In genomic region chr12:103812789-103813188, GRCh38 we compare ENCODE assay signal across 29 cellular contexts.
"Had no signal": no experiment of that assay in that cellular context is flagged by ENCODE, and none has a peak within 500 bp of the region (broad histone marks: within the 10 kb centered on the region; RNA-seq: fewer than 3 reads in every experiment).

No MANE protein-coding gene starts in this region.

- ATAC-seq: body of pancreas; stimulated activated naive B cell treated with anti-CD40 and anti-IgM and Interleukin-4, amounts not matched to agents 10 μg/mL and 1 μg/mL and 100 μg/mL, for 72 hours; upper lobe of right lung had no signal

- H3K4me1 ChIP-seq: left ventricle myocardium inferior, prostate gland, thyroid gland, upper lobe of right lung had no signal

- H3K4me3 ChIP-seq: adrenal gland, body of pancreas, esophagus squamous epithelium, left ventricle myocardium inferior, lung, ovary, prostate gland, smooth muscle cell, stomach, thyroid gland, upper lobe of right lung had no signal

- H3K27ac Mint-ChIP-seq: activated naive CD4-positive, alpha-beta T cell treated with anti-CD3 and anti-CD28 coated beads for 36 hours; activated naive CD8-positive, alpha-beta T cell treated with anti-CD3 and anti-CD28 coated beads for 36 hours; nephron progenitor cell; stimulated activated naive B cell treated with anti-CD40 and anti-IgM and Interleukin-4, amounts not matched to agents 10 μg/mL and 1 μg/mL and 100 μg/mL, for 72 hours; T-helper 2 cell treated with Interferon-gamma antibody and Interleukin-4, amounts not matched to agents 5 μg/mL and 100 μg/mL, for 36 hours had no signal

- H3K27me3 Mint-ChIP-seq: activated naive CD8-positive, alpha-beta T cell treated with anti-CD3 and anti-CD28 coated beads for 36 hours; naive B cell; stimulated activated naive B cell treated with anti-CD40 and anti-IgM and Interleukin-4, amounts not matched to agents 10 μg/mL and 1 μg/mL and 100 μg/mL, for 72 hours had no signal

- H3K36me3 ChIP-seq: adrenal gland, left ventricle myocardium inferior, ovary, prostate gland, thyroid gland, upper lobe of right lung had no signal

- H3K4me3 Mint-ChIP-seq: activated naive CD4-positive, alpha-beta T cell treated with anti-CD3 and anti-CD28 coated beads for 36 hours; activated naive CD8-positive, alpha-beta T cell treated with anti-CD3 and anti-CD28 coated beads for 36 hours; naive B cell; nephron progenitor cell; stimulated activated naive B cell treated with anti-CD40 and anti-IgM and Interleukin-4, amounts not matched to agents 10 μg/mL and 1 μg/mL and 100 μg/mL, for 72 hours; T-helper 2 cell treated with Interferon-gamma antibody and Interleukin-4, amounts not matched to agents 5 μg/mL and 100 μg/mL, for 36 hours had no signal

- H3K4me2 ChIP-seq: smooth muscle cell had no signal

- H3K27ac ChIP-seq: adrenal gland, body of pancreas, epithelial cell of prostate, esophagus squamous epithelium, left ventricle myocardium inferior, ovary, prostate gland, stomach, thyroid gland, upper lobe of right lung, VCaP had no signal

- H3K4me1 Mint-ChIP-seq: stimulated activated naive B cell treated with anti-CD40 and anti-IgM and Interleukin-4, amounts not matched to agents 10 μg/mL and 1 μg/mL and 100 μg/mL, for 72 hours had no signal

- H3K9me3 ChIP-seq: adrenal gland, body of pancreas, esophagus squamous epithelium, left ventricle myocardium inferior, ovary, prostate gland, stomach, thyroid gland, upper lobe of right lung had no signal

- H3K9me3 Mint-ChIP-seq: activated naive CD4-positive, alpha-beta T cell treated with anti-CD3 and anti-CD28 coated beads for 36 hours; activated naive CD8-positive, alpha-beta T cell treated with anti-CD3 and anti-CD28 coated beads for 36 hours; naive B cell; nephron progenitor cell; stimulated activated naive B cell treated with anti-CD40 and anti-IgM and Interleukin-4, amounts not matched to agents 10 μg/mL and 1 μg/mL and 100 μg/mL, for 72 hours; T-helper 2 cell treated with Interferon-gamma antibody and Interleukin-4, amounts not matched to agents 5 μg/mL and 100 μg/mL, for 36 hours had no signal

- DNase-seq: activated CD4-positive, alpha-beta T cell treated with anti-CD3 and anti-CD28 coated beads for 48 hours; activated CD4-positive, alpha-beta T cell treated with anti-CD3 and anti-CD28 coated beads, Interleukin-2, amount 50 U/mL, for 48 hours; activated CD8-positive, alpha-beta memory T cell treated with anti-CD3 and anti-CD28 coated beads for 24 hours; activated effector memory CD4-positive, alpha-beta T cell treated with anti-CD3 and anti-CD28 coated beads, Interleukin-2, amount 50 U/mL, for 16 hours; activated naive CD4-positive, alpha-beta T cell treated with anti-CD3 and anti-CD28 coated beads for 36 hours; activated naive CD8-positive, alpha-beta T cell treated with anti-CD3 and anti-CD28 coated beads for 36 hours; adrenal gland; aorta; body of pancreas; dermis blood vessel endothelial cell; effector CD4-positive, alpha-beta T cell; esophagus squamous epithelium; left ventricle myocardium inferior; naive B cell; nephron progenitor cell; ovary; retina; stimulated activated CD4-positive, alpha-beta T cell treated with anti-CD3 and anti-CD28 coated beads, Interleukin-1b, Interleukin-23, amount 100 ng/mL, for 48 hours; stimulated activated CD4-positive, alpha-beta T cell treated with anti-CD3 and anti-CD28 coated beads, Interleukin-4, amount 100 ng/mL, for 4 hours; stimulated activated naive B cell treated with anti-CD40 and anti-IgM and Interleukin-4, amounts not matched to agents 10 μg/mL and 1 μg/mL and 100 μg/mL, for 72 hours; stomach; thyroid gland; upper lobe of right lung had no signal

- H3K27me3 ChIP-seq: adrenal gland, body of pancreas, esophagus squamous epithelium, ovary, stomach, thyroid gland, upper lobe of right lung had no signal
